1 cellular context compared by ENCODE assay signal in the genomic region with DNA sequence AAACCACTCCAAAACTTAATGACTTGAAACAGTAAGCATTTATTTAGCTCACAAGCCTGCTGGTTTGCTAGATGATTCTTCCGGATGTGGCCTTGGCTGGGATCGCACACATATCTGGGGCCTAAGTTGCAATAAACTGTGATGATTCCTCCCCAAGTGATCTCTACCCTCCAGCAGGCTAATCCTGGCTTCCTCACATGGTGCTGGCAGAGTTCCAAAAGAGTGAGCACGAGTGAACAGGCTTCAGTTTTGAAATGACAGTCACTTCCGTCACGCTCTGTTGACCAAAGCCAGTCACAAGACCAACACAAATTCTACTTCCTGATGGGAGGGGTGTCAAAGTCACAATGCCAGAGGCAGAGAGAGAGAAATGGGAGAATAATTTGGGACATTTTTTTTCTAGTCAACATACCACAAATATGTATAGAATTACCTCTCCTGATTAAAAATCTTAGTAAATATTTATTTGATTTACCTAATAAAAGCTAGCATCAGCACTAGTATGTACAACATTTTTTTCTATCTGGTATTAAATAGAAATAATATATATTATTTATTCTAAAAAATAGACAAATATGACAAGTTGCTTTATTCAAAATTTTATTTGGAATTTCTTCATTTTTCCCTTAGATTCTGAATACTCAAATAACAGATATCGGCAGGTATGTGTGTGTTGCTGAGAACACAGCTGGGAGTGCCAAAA.
TF ChIP-seq lines count a peak whose summit lies in the region.

No MANE protein-coding gene starts in this region.

TF ChIP-seq in HepG2, 621 proteins besides CTCF, POLR2A, EP300 and RAD21 (continued from another document and continues in another):
- TF ChIP-seq, protein P1, sequence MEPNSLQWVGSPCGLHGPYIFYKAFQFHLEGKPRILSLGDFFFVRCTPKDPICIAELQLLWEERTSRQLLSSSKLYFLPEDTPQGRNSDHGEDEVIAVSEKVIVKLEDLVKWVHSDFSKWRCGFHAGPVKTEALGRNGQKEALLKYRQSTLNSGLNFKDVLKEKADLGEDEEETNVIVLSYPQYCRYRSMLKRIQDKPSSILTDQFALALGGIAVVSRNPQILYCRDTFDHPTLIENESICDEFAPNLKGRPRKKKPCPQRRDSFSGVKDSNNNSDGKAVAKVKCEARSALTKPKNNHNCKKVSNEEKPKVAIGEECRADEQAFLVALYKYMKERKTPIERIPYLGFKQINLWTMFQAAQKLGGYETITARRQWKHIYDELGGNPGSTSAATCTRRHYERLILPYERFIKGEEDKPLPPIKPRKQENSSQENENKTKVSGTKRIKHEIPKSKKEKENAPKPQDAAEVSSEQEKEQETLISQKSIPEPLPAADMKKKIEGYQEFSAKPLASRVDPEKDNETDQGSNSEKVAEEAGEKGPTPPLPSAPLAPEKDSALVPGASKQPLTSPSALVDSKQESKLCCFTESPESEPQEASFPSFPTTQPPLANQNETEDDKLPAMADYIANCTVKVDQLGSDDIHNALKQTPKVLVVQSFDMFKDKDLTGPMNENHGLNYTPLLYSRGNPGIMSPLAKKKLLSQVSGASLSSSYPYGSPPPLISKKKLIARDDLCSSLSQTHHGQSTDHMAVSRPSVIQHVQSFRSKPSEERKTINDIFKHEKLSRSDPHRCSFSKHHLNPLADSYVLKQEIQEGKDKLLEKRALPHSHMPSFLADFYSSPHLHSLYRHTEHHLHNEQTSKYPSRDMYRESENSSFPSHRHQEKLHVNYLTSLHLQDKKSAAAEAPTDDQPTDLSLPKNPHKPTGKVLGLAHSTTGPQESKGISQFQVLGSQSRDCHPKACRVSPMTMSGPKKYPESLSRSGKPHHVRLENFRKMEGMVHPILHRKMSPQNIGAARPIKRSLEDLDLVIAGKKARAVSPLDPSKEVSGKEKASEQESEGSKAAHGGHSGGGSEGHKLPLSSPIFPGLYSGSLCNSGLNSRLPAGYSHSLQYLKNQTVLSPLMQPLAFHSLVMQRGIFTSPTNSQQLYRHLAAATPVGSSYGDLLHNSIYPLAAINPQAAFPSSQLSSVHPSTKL (CRISPR knock-in tag; IDR thresholded peaks at IDR 0.05) = peak; percentile 56
- TF ChIP-seq ZNF326 (CRISPR knock-in tag; IDR thresholded peaks at IDR 0.05; ENCODE audit: borderline replicate concordance) (no peak), NFYC (CRISPR knock-in tag; IDR thresholded peaks at IDR 0.05) (0 out of 2 replicates have a peak, but pooled peaks have one; percentile 18), NCOA2 (CRISPR knock-in tag; IDR thresholded peaks at IDR 0.05) (no peak), HCFC1 (IDR thresholded peaks at IDR 0.05; ENCODE audit: low read depth, low read length) (no peak), SALL1 (CRISPR knock-in tag; IDR thresholded peaks at IDR 0.05) (0 out of 2 replicates have a peak, but pooled peaks have one; percentile 13), MAZ (IDR thresholded peaks at IDR 0.05; ENCODE audit: borderline replicate concordance, low read depth, low read length) (no peak), MAZ (CRISPR knock-in tag; IDR thresholded peaks at IDR 0.05; ENCODE audit: low read depth) (no peak), ZNF720 (CRISPR knock-in tag; IDR thresholded peaks at IDR 0.05) (no peak), CREB1 (IDR thresholded peaks at IDR 0.05) (peak; percentile 57; the same call in 1 of the 2 replicates), CREB1 (CRISPR knock-in tag; IDR thresholded peaks at IDR 0.05) (peak; percentile 37; the same call in 1 of the 2 replicates), ZNF766 (CRISPR knock-in tag; IDR thresholded peaks at IDR 0.05; ENCODE audit: borderline replicate concordance) (no peak), TEAD3 (CRISPR knock-in tag; optimal IDR thresholded peaks at IDR 0.05; ENCODE audit: borderline replicate concordance) (no peak), HNRNPUL1 (IDR thresholded peaks at IDR 0.05; ENCODE audit: low read depth, low read length) (no peak), BHLHE40 (IDR thresholded peaks at IDR 0.05; ENCODE audit: low read length) (peak; percentile 85), FOXA1 (IDR thresholded peaks at IDR 0.05) (no peak), FOXA1 (CRISPR knock-in tag; IDR thresholded peaks at IDR 0.05) (peak; percentile 47), NPAS2 (CRISPR knock-in tag; IDR thresholded peaks at IDR 0.05; ENCODE audit: borderline replicate concordance) (no peak), GABPA (IDR thresholded peaks at IDR 0.05; ENCODE audit: low read depth, low read length) (peak; percentile 49), GABPA (CRISPR knock-in tag; IDR thresholded peaks at IDR 0.05; ENCODE audit: low read depth) (peak; percentile 92), NR3C1 (CRISPR knock-in tag; IDR thresholded peaks at IDR 0.05) (no peak), POGZ (CRISPR knock-in tag; IDR thresholded peaks at IDR 0.05) (0 out of 2 replicates have a peak, but pooled peaks have one; percentile 45), ZSCAN21 (CRISPR knock-in tag; IDR thresholded peaks at IDR 0.05; ENCODE audit: borderline replicate concordance) (no peak), ZNF83 (CRISPR knock-in tag; IDR thresholded peaks at IDR 0.05; ENCODE audit: borderline replicate concordance) (no peak)
- TF ChIP-seq, protein P2, sequence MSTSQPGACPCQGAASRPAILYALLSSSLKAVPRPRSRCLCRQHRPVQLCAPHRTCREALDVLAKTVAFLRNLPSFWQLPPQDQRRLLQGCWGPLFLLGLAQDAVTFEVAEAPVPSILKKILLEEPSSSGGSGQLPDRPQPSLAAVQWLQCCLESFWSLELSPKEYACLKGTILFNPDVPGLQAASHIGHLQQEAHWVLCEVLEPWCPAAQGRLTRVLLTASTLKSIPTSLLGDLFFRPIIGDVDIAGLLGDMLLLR (CRISPR knock-in tag; IDR thresholded peaks at IDR 0.05) = no peak
- TF ChIP-seq, protein P3, sequence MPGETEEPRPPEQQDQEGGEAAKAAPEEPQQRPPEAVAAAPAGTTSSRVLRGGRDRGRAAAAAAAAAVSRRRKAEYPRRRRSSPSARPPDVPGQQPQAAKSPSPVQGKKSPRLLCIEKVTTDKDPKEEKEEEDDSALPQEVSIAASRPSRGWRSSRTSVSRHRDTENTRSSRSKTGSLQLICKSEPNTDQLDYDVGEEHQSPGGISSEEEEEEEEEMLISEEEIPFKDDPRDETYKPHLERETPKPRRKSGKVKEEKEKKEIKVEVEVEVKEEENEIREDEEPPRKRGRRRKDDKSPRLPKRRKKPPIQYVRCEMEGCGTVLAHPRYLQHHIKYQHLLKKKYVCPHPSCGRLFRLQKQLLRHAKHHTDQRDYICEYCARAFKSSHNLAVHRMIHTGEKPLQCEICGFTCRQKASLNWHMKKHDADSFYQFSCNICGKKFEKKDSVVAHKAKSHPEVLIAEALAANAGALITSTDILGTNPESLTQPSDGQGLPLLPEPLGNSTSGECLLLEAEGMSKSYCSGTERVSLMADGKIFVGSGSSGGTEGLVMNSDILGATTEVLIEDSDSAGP (CRISPR knock-in tag; IDR thresholded peaks at IDR 0.05; ENCODE audit: borderline replicate concordance) = no peak
- TF ChIP-seq, protein P4, sequence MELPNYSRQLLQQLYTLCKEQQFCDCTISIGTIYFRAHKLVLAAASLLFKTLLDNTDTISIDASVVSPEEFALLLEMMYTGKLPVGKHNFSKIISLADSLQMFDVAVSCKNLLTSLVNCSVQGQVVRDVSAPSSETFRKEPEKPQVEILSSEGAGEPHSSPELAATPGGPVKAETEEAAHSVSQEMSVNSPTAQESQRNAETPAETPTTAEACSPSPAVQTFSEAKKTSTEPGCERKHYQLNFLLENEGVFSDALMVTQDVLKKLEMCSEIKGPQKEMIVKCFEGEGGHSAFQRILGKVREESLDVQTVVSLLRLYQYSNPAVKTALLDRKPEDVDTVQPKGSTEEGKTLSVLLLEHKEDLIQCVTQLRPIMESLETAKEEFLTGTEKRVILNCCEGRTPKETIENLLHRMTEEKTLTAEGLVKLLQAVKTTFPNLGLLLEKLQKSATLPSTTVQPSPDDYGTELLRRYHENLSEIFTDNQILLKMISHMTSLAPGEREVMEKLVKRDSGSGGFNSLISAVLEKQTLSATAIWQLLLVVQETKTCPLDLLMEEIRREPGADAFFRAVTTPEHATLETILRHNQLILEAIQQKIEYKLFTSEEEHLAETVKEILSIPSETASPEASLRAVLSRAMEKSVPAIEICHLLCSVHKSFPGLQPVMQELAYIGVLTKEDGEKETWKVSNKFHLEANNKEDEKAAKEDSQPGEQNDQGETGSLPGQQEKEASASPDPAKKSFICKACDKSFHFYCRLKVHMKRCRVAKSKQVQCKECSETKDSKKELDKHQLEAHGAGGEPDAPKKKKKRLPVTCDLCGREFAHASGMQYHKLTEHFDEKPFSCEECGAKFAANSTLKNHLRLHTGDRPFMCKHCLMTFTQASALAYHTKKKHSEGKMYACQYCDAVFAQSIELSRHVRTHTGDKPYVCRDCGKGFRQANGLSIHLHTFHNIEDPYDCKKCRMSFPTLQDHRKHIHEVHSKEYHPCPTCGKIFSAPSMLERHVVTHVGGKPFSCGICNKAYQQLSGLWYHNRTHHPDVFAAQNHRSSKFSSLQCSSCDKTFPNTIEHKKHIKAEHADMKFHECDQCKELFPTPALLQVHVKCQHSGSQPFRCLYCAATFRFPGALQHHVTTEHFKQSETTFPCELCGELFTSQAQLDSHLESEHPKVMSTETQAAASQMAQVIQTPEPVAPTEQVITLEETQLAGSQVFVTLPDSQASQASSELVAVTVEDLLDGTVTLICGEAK (IDR thresholded peaks at IDR 0.05) = no peak
- TF ChIP-seq, protein P4 (CRISPR knock-in tag; IDR thresholded peaks at IDR 0.05) = no peak
- TF ChIP-seq, protein P5, sequence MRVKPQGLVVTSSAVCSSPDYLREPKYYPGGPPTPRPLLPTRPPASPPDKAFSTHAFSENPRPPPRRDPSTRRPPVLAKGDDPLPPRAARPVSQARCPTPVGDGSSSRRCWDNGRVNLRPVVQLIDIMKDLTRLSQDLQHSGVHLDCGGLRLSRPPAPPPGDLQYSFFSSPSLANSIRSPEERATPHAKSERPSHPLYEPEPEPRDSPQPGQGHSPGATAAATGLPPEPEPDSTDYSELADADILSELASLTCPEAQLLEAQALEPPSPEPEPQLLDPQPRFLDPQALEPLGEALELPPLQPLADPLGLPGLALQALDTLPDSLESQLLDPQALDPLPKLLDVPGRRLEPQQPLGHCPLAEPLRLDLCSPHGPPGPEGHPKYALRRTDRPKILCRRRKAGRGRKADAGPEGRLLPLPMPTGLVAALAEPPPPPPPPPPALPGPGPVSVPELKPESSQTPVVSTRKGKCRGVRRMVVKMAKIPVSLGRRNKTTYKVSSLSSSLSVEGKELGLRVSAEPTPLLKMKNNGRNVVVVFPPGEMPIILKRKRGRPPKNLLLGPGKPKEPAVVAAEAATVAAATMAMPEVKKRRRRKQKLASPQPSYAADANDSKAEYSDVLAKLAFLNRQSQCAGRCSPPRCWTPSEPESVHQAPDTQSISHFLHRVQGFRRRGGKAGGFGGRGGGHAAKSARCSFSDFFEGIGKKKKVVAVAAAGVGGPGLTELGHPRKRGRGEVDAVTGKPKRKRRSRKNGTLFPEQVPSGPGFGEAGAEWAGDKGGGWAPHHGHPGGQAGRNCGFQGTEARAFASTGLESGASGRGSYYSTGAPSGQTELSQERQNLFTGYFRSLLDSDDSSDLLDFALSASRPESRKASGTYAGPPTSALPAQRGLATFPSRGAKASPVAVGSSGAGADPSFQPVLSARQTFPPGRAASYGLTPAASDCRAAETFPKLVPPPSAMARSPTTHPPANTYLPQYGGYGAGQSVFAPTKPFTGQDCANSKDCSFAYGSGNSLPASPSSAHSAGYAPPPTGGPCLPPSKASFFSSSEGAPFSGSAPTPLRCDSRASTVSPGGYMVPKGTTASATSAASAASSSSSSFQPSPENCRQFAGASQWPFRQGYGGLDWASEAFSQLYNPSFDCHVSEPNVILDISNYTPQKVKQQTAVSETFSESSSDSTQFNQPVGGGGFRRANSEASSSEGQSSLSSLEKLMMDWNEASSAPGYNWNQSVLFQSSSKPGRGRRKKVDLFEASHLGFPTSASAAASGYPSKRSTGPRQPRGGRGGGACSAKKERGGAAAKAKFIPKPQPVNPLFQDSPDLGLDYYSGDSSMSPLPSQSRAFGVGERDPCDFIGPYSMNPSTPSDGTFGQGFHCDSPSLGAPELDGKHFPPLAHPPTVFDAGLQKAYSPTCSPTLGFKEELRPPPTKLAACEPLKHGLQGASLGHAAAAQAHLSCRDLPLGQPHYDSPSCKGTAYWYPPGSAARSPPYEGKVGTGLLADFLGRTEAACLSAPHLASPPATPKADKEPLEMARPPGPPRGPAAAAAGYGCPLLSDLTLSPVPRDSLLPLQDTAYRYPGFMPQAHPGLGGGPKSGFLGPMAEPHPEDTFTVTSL (CRISPR knock-in tag; IDR thresholded peaks at IDR 0.05; ENCODE audit: borderline replicate concordance) = 0 out of 2 replicates have a peak, but pooled peaks have one; percentile 19
- TF ChIP-seq, protein P6, sequence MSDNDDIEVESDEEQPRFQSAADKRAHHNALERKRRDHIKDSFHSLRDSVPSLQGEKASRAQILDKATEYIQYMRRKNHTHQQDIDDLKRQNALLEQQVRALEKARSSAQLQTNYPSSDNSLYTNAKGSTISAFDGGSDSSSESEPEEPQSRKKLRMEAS (IDR thresholded peaks at IDR 0.05) = peak; percentile 55; the same call in 1 of the 2 replicates
- TF ChIP-seq, protein P7, sequence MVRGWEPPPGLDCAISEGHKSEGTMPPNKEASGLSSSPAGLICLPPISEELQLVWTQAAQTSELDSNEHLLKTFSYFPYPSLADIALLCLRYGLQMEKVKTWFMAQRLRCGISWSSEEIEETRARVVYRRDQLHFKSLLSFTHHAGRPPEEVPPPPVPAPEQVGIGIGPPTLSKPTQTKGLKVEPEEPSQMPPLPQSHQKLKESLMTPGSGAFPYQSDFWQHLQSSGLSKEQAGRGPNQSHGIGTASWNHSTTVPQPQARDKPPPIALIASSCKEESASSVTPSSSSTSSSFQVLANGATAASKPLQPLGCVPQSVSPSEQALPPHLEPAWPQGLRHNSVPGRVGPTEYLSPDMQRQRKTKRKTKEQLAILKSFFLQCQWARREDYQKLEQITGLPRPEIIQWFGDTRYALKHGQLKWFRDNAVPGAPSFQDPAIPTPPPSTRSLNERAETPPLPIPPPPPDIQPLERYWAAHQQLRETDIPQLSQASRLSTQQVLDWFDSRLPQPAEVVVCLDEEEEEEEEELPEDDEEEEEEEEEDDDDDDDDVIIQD (CRISPR knock-in tag; IDR thresholded peaks at IDR 0.05; ENCODE audit: low read depth) = peak; percentile 58; the same call in 1 of the 2 replicates
